Comparison of ENCODE assay signal across 1 cellular context in genomic region chr4:81647388-81647787, GRCh38.
A peak's percentile ranks its signal among the peaks of the same experiment; 100 is the strongest.
TF ChIP-seq lines count a peak whose summit lies in the region.

No MANE protein-coding gene starts in this region.

TF ChIP-seq in GM23338, 12 proteins besides CTCF, POLR2A, EP300 and RAD21:
- no peak for TF ChIP-seq EZH2phosphoT487 (IDR thresholded peaks at IDR 0.05; ENCODE audit: unreplicated experiment)
- peak; percentile 68; the same call in 1 of the 2 replicates for TF ChIP-seq NANOG (IDR thresholded peaks at IDR 0.05; ENCODE audit: borderline replicate concordance)
- TF ChIP-seq ZNF462 (CRISPR knock-in tag; IDR thresholded peaks at IDR 0.05), result peak; percentile 89
- TF ChIP-seq POLR2AphosphoS5 (IDR thresholded peaks at IDR 0.05; ENCODE audit: low read depth), result peak; percentile 27; the same call in 1 of the 2 replicates
